8 cellular contexts compared by ENCODE assay signal in the genomic region with DNA sequence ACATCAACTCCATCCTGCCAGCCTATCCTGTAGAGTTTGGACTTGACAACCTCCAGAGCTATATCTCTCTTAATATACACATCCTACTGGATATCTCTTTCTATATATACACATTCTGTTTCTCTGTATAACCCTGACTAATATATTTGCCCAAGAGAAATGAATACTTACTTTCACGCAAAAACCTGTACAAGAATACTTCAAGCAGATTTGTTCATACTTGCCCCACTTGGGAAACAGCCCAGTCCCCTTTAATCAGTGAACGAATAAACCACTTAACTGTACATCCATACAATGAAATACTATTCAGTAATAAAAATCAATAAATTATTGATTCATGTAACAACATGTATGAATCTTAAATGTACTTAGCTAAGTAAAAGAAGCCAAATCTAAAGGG.
"Had no signal": no experiment of that assay in that cellular context is flagged by ENCODE, and none has a peak within 500 bp of the region (broad histone marks: within the 10 kb centered on the region; RNA-seq: fewer than 3 reads in every experiment).

No MANE protein-coding gene starts in this region.

- H3K9me3 ChIP-seq: HAP-1 had no signal

- H3K36me3 ChIP-seq: HAP-1 had no signal

- FAIRE-seq: HepG2 had no signal

- H3K4me3 ChIP-seq: GM23248, HAP-1 had no signal

- H3K4me1 ChIP-seq: HAP-1 had no signal

- ATAC-seq: HCT116, HepG2 had no signal

- H3K27ac ChIP-seq: GM23248, HL-60 had no signal

- DNase-seq: GM23248, GOT3, H7, HFFc6 had no signal
